Comparison of ENCODE assay signal across 9 cellular contexts in genomic region chr3:150385296-150386242, GRCh38. TPM values are rescaled to one million over a fixed set of nuclear protein-coding genes. Genes with fewer than 3 reads are reported as not detected.
DNase-seq lines count a peak whose midpoint lies in the region; ATAC-seq and TF ChIP-seq lines count a peak whose summit lies in the region.
"Had no signal": no experiment of that assay in that cellular context is flagged by ENCODE, and none has a peak within 500 bp of the region (broad histone marks: within the 10 kb centered on the region; RNA-seq: fewer than 3 reads in every experiment).

No MANE protein-coding gene starts in this region.

- no peaks in the 10 kb centered on the region for H3K9me3 Mint-ChIP-seq in activated CD4-positive, alpha-beta T cell treated with anti-CD3 and anti-CD28 coated beads for 36 hours (ENCODE audit: low read depth)
- no peaks in the 10 kb centered on the region for H3K9me3 Mint-ChIP-seq in activated CD8-positive, alpha-beta T cell treated with anti-CD3 and anti-CD28 coated beads for 36 hours
- H3K9me3 Mint-ChIP-seq in stimulated activated naive B cell treated with anti-CD40 and anti-IgM and Interleukin-4, amounts not matched to agents 10 μg/mL and 1 μg/mL and 100 μg/mL, for 72 hours, result no peaks in the 10 kb centered on the region

- peak; percentile 47 for ATAC-seq in activated CD4-positive, alpha-beta T cell treated with anti-CD3 and anti-CD28 coated beads for 36 hours
- ATAC-seq in HG02938 (IDR thresholded peaks at IDR 0.05; ENCODE audit: unreplicated experiment), result peak; percentile 32
- peak; percentile 57 for ATAC-seq in activated CD8-positive, alpha-beta T cell treated with anti-CD3 and anti-CD28 coated beads for 36 hours
- peak; percentile 74 to 76 for ATAC-seq in stimulated activated naive B cell treated with anti-CD40 and anti-IgM and Interleukin-4, amounts not matched to agents 10 μg/mL and 1 μg/mL and 100 μg/mL, for 72 hours (replicated peaks)

- peaks cover 28% of the 10 kb centered on the region for H3K4me1 Mint-ChIP-seq in activated CD4-positive, alpha-beta T cell treated with anti-CD3 and anti-CD28 coated beads for 36 hours
- peaks cover 43% of the 10 kb centered on the region for H3K4me1 Mint-ChIP-seq in activated CD8-positive, alpha-beta T cell treated with anti-CD3 and anti-CD28 coated beads for 36 hours (ENCODE audit: low read depth)
- H3K4me1 Mint-ChIP-seq in stimulated activated naive B cell treated with anti-CD40 and anti-IgM and Interleukin-4, amounts not matched to agents 10 μg/mL and 1 μg/mL and 100 μg/mL, for 72 hours, result peaks cover 28 to 39% of the 10 kb centered on the region in 2 donors

- DNase-seq in activated CD4-positive, alpha-beta T cell treated with anti-CD3 and anti-CD28 coated beads for 36 hours, result peak; percentile 39
- no peak for DNase-seq in activated CD4-positive, alpha-beta T cell treated with anti-CD3 and anti-CD28 coated beads, Interleukin-2, amount 50 U/mL, for 1 hour
- peak; percentile 58 for DNase-seq in activated CD8-positive, alpha-beta T cell treated with anti-CD3 and anti-CD28 coated beads for 36 hours
- DNase-seq in stimulated activated naive B cell treated with anti-CD40 and anti-IgM and Interleukin-4, amounts not matched to agents 10 μg/mL and 1 μg/mL and 100 μg/mL, for 72 hours, result peak; percentile 75
- DNase-seq in OCI-M2 (lab: John Stamatoyannopoulos, UW; ENCODE audit: unreplicated experiment), result no peak
- DNase-seq in NCI-H748 treated with DMSO at 0.1 percent for 48 hours (lab: John Stamatoyannopoulos, UW), result no peak
- DNase-seq in activated effector memory CD4-positive, alpha-beta T cell treated with Interleukin-2 at 50 U/mL for 16 hours, result no peak
- DNase-seq: NCI-H82 had no signal

- H3K4me3 Mint-ChIP-seq in activated CD4-positive, alpha-beta T cell treated with anti-CD3 and anti-CD28 coated beads for 36 hours, result peak overlapping the region; percentile 46
- peak overlapping the region; percentile 56 for H3K4me3 Mint-ChIP-seq in activated CD8-positive, alpha-beta T cell treated with anti-CD3 and anti-CD28 coated beads for 36 hours
- H3K4me3 Mint-ChIP-seq in stimulated activated naive B cell treated with anti-CD40 and anti-IgM and Interleukin-4, amounts not matched to agents 10 μg/mL and 1 μg/mL and 100 μg/mL, for 72 hours, result peak overlapping the region; percentile 79 to 90

- TF ChIP-seq CTCF in activated CD8-positive, alpha-beta T cell treated with anti-CD3 and anti-CD28 coated beads for 36 hours (IDR thresholded peaks at IDR 0.05), result peak; percentile 6

- H3K27me3 Mint-ChIP-seq in activated CD4-positive, alpha-beta T cell treated with anti-CD3 and anti-CD28 coated beads for 36 hours, result no peaks in the 10 kb centered on the region
- no peaks in the 10 kb centered on the region for H3K27me3 Mint-ChIP-seq in activated CD8-positive, alpha-beta T cell treated with anti-CD3 and anti-CD28 coated beads for 36 hours
- no peaks in the 10 kb centered on the region for H3K27me3 Mint-ChIP-seq in stimulated activated naive B cell treated with anti-CD40 and anti-IgM and Interleukin-4, amounts not matched to agents 10 μg/mL and 1 μg/mL and 100 μg/mL, for 72 hours

- intact Hi-C loops in activated CD4-positive, alpha-beta T cell treated with anti-CD3 and anti-CD28 coated beads for 36 hours (cut with DNase I, micrococcal nuclease), result loop anchor here (1.0 to 5.0 kb wide), 2 partner anchors 23 to 413 kb away; partner anchors contain the start of genes TSC22D2 (in 2 of the 2) and PFN2 (in 1 of the 2)
- intact Hi-C loops in activated CD8-positive, alpha-beta T cell treated with anti-CD3 and anti-CD28 coated beads for 36 hours (cut with micrococcal nuclease), result loop anchor here (2.0 kb wide), 1 partner anchor 21 kb away; no protein-coding TSS in a partner anchor

- POLR2A ChIA-PET in activated CD4-positive, alpha-beta T cell treated with anti-CD3 and anti-CD28 coated beads for 36 hours (lab: Charles Lee), result interaction anchor here (1.0 kb wide), 1 partner anchor 23 kb away, joined by 3 read pairs; no protein-coding TSS in a partner anchor
- POLR2A ChIA-PET in activated CD8-positive, alpha-beta T cell treated with anti-CD3 and anti-CD28 coated beads for 36 hours (lab: Charles Lee), result interaction anchor here (0.9 to 2.9 kb wide), 2 partner anchors 23 to 31 kb away, joined by 3 to 18 read pairs; partner anchors contain the start of gene TSC22D2

- peak overlapping the region; percentile 91 for H3K27ac Mint-ChIP-seq in activated CD4-positive, alpha-beta T cell treated with anti-CD3 and anti-CD28 coated beads for 36 hours
- peak overlapping the region; percentile 96 for H3K27ac Mint-ChIP-seq in activated CD8-positive, alpha-beta T cell treated with anti-CD3 and anti-CD28 coated beads for 36 hours
- peak overlapping the region; percentile 100 for H3K27ac Mint-ChIP-seq in stimulated activated naive B cell treated with anti-CD40 and anti-IgM and Interleukin-4, amounts not matched to agents 10 μg/mL and 1 μg/mL and 100 μg/mL, for 72 hours

- no peaks in the 10 kb centered on the region for H3K36me3 Mint-ChIP-seq in activated CD4-positive, alpha-beta T cell treated with anti-CD3 and anti-CD28 coated beads for 36 hours (ENCODE audit: low read depth)
- no peaks in the 10 kb centered on the region for H3K36me3 Mint-ChIP-seq in activated CD8-positive, alpha-beta T cell treated with anti-CD3 and anti-CD28 coated beads for 36 hours (ENCODE audit: low read depth)
- no peaks in the 10 kb centered on the region for H3K36me3 Mint-ChIP-seq in stimulated activated naive B cell treated with anti-CD40 and anti-IgM and Interleukin-4, amounts not matched to agents 10 μg/mL and 1 μg/mL and 100 μg/mL, for 72 hours

- CTCF ChIA-PET in activated CD4-positive, alpha-beta T cell treated with anti-CD3 and anti-CD28 coated beads for 36 hours (lab: Charles Lee), result interaction anchor here (0.6 to 1.9 kb wide), 15 partner anchors 8 to 332 kb away, joined by 3 to 17 read pairs (median 4); partner anchors contain the start of gene TSC22D2
- CTCF ChIA-PET in activated CD8-positive, alpha-beta T cell treated with anti-CD3 and anti-CD28 coated beads for 36 hours (lab: Charles Lee), result interaction anchor here (0.7 to 1.6 kb wide), 12 partner anchors 8 to 110 kb away, joined by 3 to 20 read pairs (median 4); partner anchors contain the start of gene TSC22D2

RNA-seq across cellular contexts. Expression of gene TSC22D2, which starts 22.5 kb away (rescaled TPM):
- 10 to 100 TPM; 12.0 to 20.2 TPM for total RNA-seq in activated CD4-positive, alpha-beta T cell treated with anti-CD3 and anti-CD28 coated beads for 36 hours
- total RNA-seq in activated CD8-positive, alpha-beta T cell treated with anti-CD3 and anti-CD28 coated beads for 36 hours, result 10 to 100 TPM; 12.3 to 16.7 TPM

Comparison
In these comparisons a context has a peak if more than half of its experiments do, and no peak if none do; other contexts are left out.
1. DNase-seq: peak in activated CD4-positive, alpha-beta T cell treated with anti-CD3 and anti-CD28 coated beads for 36 hours (single experiment), activated CD8-positive, alpha-beta T cell treated with anti-CD3 and anti-CD28 coated beads for 36 hours (single experiment) and stimulated activated naive B cell treated with anti-CD40 and anti-IgM and Interleukin-4, amounts not matched to agents 10 μg/mL and 1 μg/mL and 100 μg/mL, for 72 hours (single experiment); none in activated CD4-positive, alpha-beta T cell treated with anti-CD3 and anti-CD28 coated beads, Interleukin-2, amount 50 U/mL, for 1 hour (single experiment), OCI-M2 (single experiment), NCI-H748 treated with DMSO at 0.1 percent for 48 hours (single experiment) and activated effector memory CD4-positive, alpha-beta T cell treated with Interleukin-2 at 50 U/mL for 16 hours (single experiment).
2. Peak in every context shown above with its lines, with median percentiles within 50 percentile points of each other: ATAC-seq, H3K27ac Mint-ChIP-seq and H3K4me3 Mint-ChIP-seq.